ENCODE assay signal across 11 cellular contexts in the genomic region with DNA sequence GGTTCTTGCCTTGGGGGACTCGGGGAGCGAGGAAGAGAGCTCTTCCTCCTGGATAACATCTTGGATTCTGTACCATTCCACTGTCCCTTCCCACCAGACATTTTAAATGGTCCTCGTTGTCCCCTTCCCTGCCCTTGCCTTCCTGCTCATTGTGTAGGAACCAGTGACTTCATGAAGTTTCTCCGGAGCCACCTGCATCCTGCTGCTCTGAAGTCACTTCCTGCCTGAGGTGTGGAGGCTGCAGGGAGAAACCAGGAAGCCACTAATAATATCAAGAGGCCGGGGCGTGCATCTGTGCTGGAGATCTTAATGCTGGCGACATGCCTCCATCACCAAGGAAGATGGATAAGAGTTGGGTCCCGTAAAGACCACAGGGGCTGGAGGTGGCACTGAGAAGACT. TPM values are rescaled to one million over a fixed set of nuclear protein-coding genes. Genes with fewer than 3 reads are reported as not detected.
DNase-seq lines count a peak whose midpoint lies in the region; ATAC-seq and TF ChIP-seq lines count a peak whose summit lies in the region.
"Had no signal": no experiment of that assay in that cellular context is flagged by ENCODE, and none has a peak within 500 bp of the region (broad histone marks: within the 10 kb centered on the region; RNA-seq: fewer than 3 reads in every experiment).

No MANE protein-coding gene starts in this region.

- H3K9me2 ChIP-seq in DOHH2 (replicated peaks; ENCODE audit: control insufficient read depth, low read length): no peaks in the 10 kb centered on the region

- H3K9me3 Mint-ChIP-seq in central memory CD8-positive, alpha-beta T cell: no peaks in the 10 kb centered on the region
- H3K9me3 Mint-ChIP-seq in natural killer cell: no peaks in the 10 kb centered on the region
- H3K9me3 Mint-ChIP-seq: nephron progenitor cell had no signal

- no peaks in the 10 kb centered on the region for H3K79me2 ChIP-seq in DOHH2 (ENCODE audit: control insufficient read depth, low read length)

- intact Hi-C loops in natural killer cell (cut with micrococcal nuclease): no loop called here

- H3K4me3 Mint-ChIP-seq in T-helper 17 cell (peak overlapping the region; percentile 72), natural killer cell (peak overlapping the region; percentile 56)
- H3K4me3 Mint-ChIP-seq in central memory CD8-positive, alpha-beta T cell: peak overlapping the region; percentile 41
- H3K4me3 Mint-ChIP-seq: nephron progenitor cell had no signal

- no peaks in the 10 kb centered on the region for H3K36me3 ChIP-seq in DOHH2 (ENCODE audit: control insufficient read depth, low read length)

- H3K36me3 Mint-ChIP-seq in T-helper 17 cell (ENCODE audit: low read depth) (no peaks in the 10 kb centered on the region), natural killer cell (no peaks in the 10 kb centered on the region)
- peaks cover 1% of the 10 kb centered on the region for H3K36me3 Mint-ChIP-seq in central memory CD8-positive, alpha-beta T cell (ENCODE audit: insufficient read depth)

- peak overlapping the region; percentile 73 for H3K4me2 ChIP-seq in DOHH2 (ENCODE audit: low read length)

- peaks cover 35% of the 10 kb centered on the region for H3K4me1 Mint-ChIP-seq in T-helper 17 cell
- peaks cover 50% of the 10 kb centered on the region for H3K4me1 Mint-ChIP-seq in central memory CD8-positive, alpha-beta T cell
- peaks cover 57 to 64% of the 10 kb centered on the region in 2 donors for H3K4me1 Mint-ChIP-seq in natural killer cell
- H3K4me1 Mint-ChIP-seq: nephron progenitor cell had no signal

- no peaks in the 10 kb centered on the region for H3K27me3 Mint-ChIP-seq in T-helper 17 cell
- no peaks in the 10 kb centered on the region for H3K27me3 Mint-ChIP-seq in central memory CD8-positive, alpha-beta T cell
- H3K27me3 Mint-ChIP-seq in natural killer cell (ENCODE audit: low read depth in 2 of 2): no peaks in the 10 kb centered on the region

- peak; percentile 80 for ATAC-seq in T-helper 17 cell
- peak; percentile 54 for ATAC-seq in central memory CD8-positive, alpha-beta T cell (replicated peaks; ENCODE audit: extremely low read depth, poor library complexity, severe bottlenecking)
- ATAC-seq in natural killer cell: peak in 2 of 3 donors; percentile 48 to 52
- ATAC-seq in left lobe of liver: no peak
- ATAC-seq in GM18520 (IDR thresholded peaks at IDR 0.05; ENCODE audit: unreplicated experiment): no peak

- H3K27ac ChIP-seq in DOHH2 (ENCODE audit: low read depth, low read length): peak overlapping the region; percentile 41

- H4K20me1 ChIP-seq in DOHH2 (ENCODE audit: control insufficient read depth, insufficient read depth, low read depth, low read length): no peaks in the 10 kb centered on the region

- H3K9me3 ChIP-seq in DOHH2 (ENCODE audit: control insufficient read depth, insufficient read depth, low read length): no peaks in the 10 kb centered on the region
- H3K9me3 ChIP-seq in T-helper 17 cell (ENCODE audit: control insufficient read depth, low read length, poor library complexity, severe bottlenecking): no peaks in the 10 kb centered on the region

- H3K4me1 ChIP-seq in DOHH2 (ENCODE audit: control insufficient read depth, low read length): peaks cover 17% of the 10 kb centered on the region

- H3F3A ChIP-seq in DOHH2 (ENCODE audit: control insufficient read depth, insufficient read depth): no peaks in the 10 kb centered on the region

- H3K27me3 ChIP-seq in DOHH2 (ENCODE audit: control insufficient read depth, low read length): no peaks in the 10 kb centered on the region

- H3K4me3 ChIP-seq in DOHH2 (ENCODE audit: low read length): peak overlapping the region; percentile 60

- no peak for TF ChIP-seq CTCF in DOHH2 (IDR thresholded peaks at IDR 0.05; ENCODE audit: low read depth, low read length, poor library complexity, severe bottlenecking)
- no peak for TF ChIP-seq CTCF in natural killer cell (IDR thresholded peaks at IDR 0.05)

- H3K27ac Mint-ChIP-seq in T-helper 17 cell (peak overlapping the region; percentile 70), natural killer cell (peak overlapping the region; percentile 81 to 85)
- H3K27ac Mint-ChIP-seq in central memory CD8-positive, alpha-beta T cell (ENCODE audit: low read depth): peak overlapping the region; percentile 82
- H3K27ac Mint-ChIP-seq: nephron progenitor cell had no signal

- DNase-seq in T-helper 17 cell (no peak), natural killer cell (no peak), superior temporal gyrus (ENCODE audit: extremely low spot score) (no peak), left lobe of liver (ENCODE audit: low spot score) (no peak), NCI-H524 (lab: John Stamatoyannopoulos, UW) (no peak)
- no peak for DNase-seq in central memory CD8-positive, alpha-beta T cell (ENCODE audit: low spot score in 2 of 2)
- DNase-seq: NCI-H1092 treated with DMSO at 0.1 percent for 48 hours, nephron progenitor cell had no signal

RNA-seq across cellular contexts. Expression of gene SLC16A13, which starts 6.2 kb away (rescaled TPM):
- total RNA-seq in T-helper 17 cell (1 to 10 TPM; 3.3 to 4.6 TPM), natural killer cell (1 to 10 TPM; 4.8 to 7.0 (median 6.0) TPM), left lobe of liver (39.9 TPM)

RNA-seq across cellular contexts. Expression of gene BCL6B, which starts 6.8 kb away (rescaled TPM):
- total RNA-seq in T-helper 17 cell (under 1 TPM in 1 of 2 donors, not detected in 1; 0.17 TPM), natural killer cell (under 1 TPM in 2 of 3 donors, not detected in 1; 0.49 to 0.84 TPM), left lobe of liver (1.7 TPM)
- total RNA-seq: Daoy had no signal

RNA-seq across cellular contexts. Expression of gene SLC16A11, which starts 14.2 kb away (rescaled TPM):
- total RNA-seq in T-helper 17 cell: under 1 TPM in 1 of 2 donors, not detected in 1; 0.40 TPM
- 1 to 10 TPM; 1.2 to 2.5 (median 1.6) TPM for total RNA-seq in natural killer cell
- 2.5 TPM for total RNA-seq in left lobe of liver
- total RNA-seq: Daoy had no signal

RNA-seq across cellular contexts. Expression of gene RNASEK, which starts 17.2 kb away (rescaled TPM):
- 100 to 1,000 TPM; 141 to 150 TPM for total RNA-seq in T-helper 17 cell
- 100 to 1,000 TPM; 151 to 165 (median 159) TPM for total RNA-seq in natural killer cell
- 83.9 TPM for total RNA-seq in left lobe of liver

RNA-seq across cellular contexts. Expression of gene ALOX12, which starts 33.8 kb away (rescaled TPM):
- 10 to 100 TPM in 1 of 2 donors, 1 to 10 TPM in 1; 1.2 to 32.0 TPM for total RNA-seq in T-helper 17 cell
- 1 to 10 TPM in 2 of 3 donors, under 1 TPM in 1; 0.77 to 2.4 (median 1.3) TPM for total RNA-seq in natural killer cell
- total RNA-seq in left lobe of liver: not detected
- total RNA-seq: Daoy had no signal

Comparison
In these comparisons a context has a peak if more than half of its experiments do, and no peak if none do; other contexts are left out.
1. ATAC-seq: peak in T-helper 17 cell (single experiment), central memory CD8-positive, alpha-beta T cell (single experiment) and natural killer cell (2 of 3); none in left lobe of liver (single experiment) and GM18520 (single experiment).
2. Peak in every context shown above with its lines, with median percentiles within 50 percentile points of each other: H3K27ac Mint-ChIP-seq and H3K4me3 Mint-ChIP-seq.